ENCODE assay signal across 1 cellular context in genomic region chr20:49612127-49612738, GRCh38.
TF ChIP-seq lines count a peak whose summit lies in the region.

No MANE protein-coding gene starts in this region.

TF ChIP-seq in HepG2, 621 proteins besides CTCF, POLR2A, EP300 and RAD21 (continued from another document and continues in another):
- TF ChIP-seq CHD2 (IDR thresholded peaks at IDR 0.05; ENCODE audit: low read depth, low read length) (no peak), SALL2 (CRISPR knock-in tag; IDR thresholded peaks at IDR 0.05) (peak; percentile 59; the same call in 1 of the 2 replicates), MYC (CRISPR knock-in tag; IDR thresholded peaks at IDR 0.05; ENCODE audit: borderline replicate concordance) (peak; percentile 90), ZNF333 (CRISPR knock-in tag; IDR thresholded peaks at IDR 0.05; ENCODE audit: borderline replicate concordance) (no peak), TP53 (CRISPR knock-in tag; conservative IDR thresholded peaks at IDR 0.05) (peak; percentile 79; the same call in 1 of the 2 replicates), CENPBD1 (CRISPR knock-in tag; IDR thresholded peaks at IDR 0.05; ENCODE audit: borderline replicate concordance, low read depth) (no peak), RAD51 (IDR thresholded peaks at IDR 0.05; ENCODE audit: borderline replicate concordance) (no peak), FOXA1 (IDR thresholded peaks at IDR 0.05) (no peak), FOXA1 (CRISPR knock-in tag; IDR thresholded peaks at IDR 0.05) (peak; percentile 60; the same call in 1 of the 2 replicates), ZNF205 (CRISPR knock-in tag; IDR thresholded peaks at IDR 0.05) (0 out of 2 replicates have a peak, but pooled peaks have one; percentile 30), FOXA3 (CRISPR knock-in tag; IDR thresholded peaks at IDR 0.05) (peak; percentile 57), RELA (CRISPR knock-in tag; IDR thresholded peaks at IDR 0.05) (no peak), HNF4G (IDR thresholded peaks at IDR 0.05; ENCODE audit: borderline replicate concordance, low read depth, low read length) (0 out of 2 replicates have a peak, but pooled peaks have one; percentile 9), HNF4G (CRISPR knock-in tag; IDR thresholded peaks at IDR 0.05; ENCODE audit: borderline replicate concordance, low read depth) (no peak; the same call in 1 of the 2 replicates), ZNF629 (CRISPR knock-in tag; conservative IDR thresholded peaks at IDR 0.05) (peak; percentile 58), HNRNPUL1 (IDR thresholded peaks at IDR 0.05; ENCODE audit: low read depth, low read length) (no peak), MTF1 (CRISPR knock-in tag; IDR thresholded peaks at IDR 0.05) (0 out of 2 replicates have a peak, but pooled peaks have one; percentile 76), ZNF136 (CRISPR knock-in tag; IDR thresholded peaks at IDR 0.05; ENCODE audit: low read depth) (peak; percentile 51; the same call in 1 of the 2 replicates), THYN1 (CRISPR knock-in tag; IDR thresholded peaks at IDR 0.05; ENCODE audit: borderline replicate concordance, low read depth) (no peak), IRF9 (CRISPR knock-in tag; IDR thresholded peaks at IDR 0.05; ENCODE audit: borderline replicate concordance) (no peak), HNF1A (IDR thresholded peaks at IDR 0.05; ENCODE audit: low read depth) (no peak), HNF1A (CRISPR knock-in tag; IDR thresholded peaks at IDR 0.05; ENCODE audit: borderline replicate concordance) (no peak), KLF15 (CRISPR knock-in tag; IDR thresholded peaks at IDR 0.05; ENCODE audit: borderline replicate concordance) (0 out of 2 replicates have a peak, but pooled peaks have one; percentile 73), MTA1 (CRISPR knock-in tag; IDR thresholded peaks at IDR 0.05; ENCODE audit: borderline replicate concordance) (0 out of 2 replicates have a peak, but pooled peaks have one; percentile 26), MAF1 (CRISPR knock-in tag; IDR thresholded peaks at IDR 0.05; ENCODE audit: borderline replicate concordance) (0 out of 2 replicates have a peak, but pooled peaks have one; percentile 74), GMEB2 (CRISPR knock-in tag; IDR thresholded peaks at IDR 0.05; ENCODE audit: low read depth) (no peak), HOXA3 (CRISPR knock-in tag; IDR thresholded peaks at IDR 0.05) (peak; percentile 42), POGZ (CRISPR knock-in tag; IDR thresholded peaks at IDR 0.05) (peak; percentile 93), FOXP1 (IDR thresholded peaks at IDR 0.05) (no peak), FOXP1 (CRISPR knock-in tag; IDR thresholded peaks at IDR 0.05) (0 out of 2 replicates have a peak, but pooled peaks have one; percentile 13), MAFK (conservative IDR thresholded peaks at IDR 0.05 in 1 of 2, IDR thresholded peaks at IDR 0.05 in 1 of 2; ENCODE audit: low read length in 2 of 2) (no peak), MYNN (CRISPR knock-in tag; IDR thresholded peaks at IDR 0.05; ENCODE audit: low read depth) (no peak), HOXA7 (CRISPR knock-in tag; IDR thresholded peaks at IDR 0.05) (no peak), KLF11 (CRISPR knock-in tag; IDR thresholded peaks at IDR 0.05) (no peak; the same call in 1 of the 2 replicates), ZMYM3 (CRISPR knock-in tag; IDR thresholded peaks at IDR 0.05) (peak; percentile 73; the same call in 1 of the 2 replicates), RBM39 (IDR thresholded peaks at IDR 0.05; ENCODE audit: low read depth, low read length, poor library complexity, severe bottlenecking) (no peak), ZNF691 (CRISPR knock-in tag; IDR thresholded peaks at IDR 0.05; ENCODE audit: borderline replicate concordance, low read depth) (0 out of 2 replicates have a peak, but pooled peaks have one; percentile 30), CEBPZ (IDR thresholded peaks at IDR 0.05; ENCODE audit: low read length) (no peak), TFE3 (CRISPR knock-in tag; IDR thresholded peaks at IDR 0.05) (peak; percentile 17; the same call in 1 of the 2 replicates), NR2F2 (IDR thresholded peaks at IDR 0.05; ENCODE audit: borderline replicate concordance, low read depth) (no peak), ZNF800 (CRISPR knock-in tag; IDR thresholded peaks at IDR 0.05) (no peak)
